Comparison of ENCODE assay signal across 8 cellular contexts in genomic region chr6:41942045-41942851, GRCh38. TPM values are rescaled to one million over a fixed set of nuclear protein-coding genes. Genes with fewer than 3 reads are reported as not detected.
DNase-seq lines count a peak whose midpoint lies in the region; ATAC-seq and TF ChIP-seq lines count a peak whose summit lies in the region.

No MANE protein-coding gene starts in this region.

- H3K18ac ChIP-seq in neuronal stem cell (ENCODE audit: low read length): peak overlapping the region; percentile 25

- DNase-seq in activated naive CD4-positive, alpha-beta T cell (lab: John Stamatoyannopoulos, UW): no peak
- no peak for DNase-seq in SK-N-MC (ENCODE audit: low read depth, low spot score)
- DNase-seq in endothelial cell (ENCODE audit: low spot score): no peak
- no peak for DNase-seq in neuronal stem cell (ENCODE audit: low spot score)
- DNase-seq in NCI-H1092 treated with DMSO at 0.1 percent for 48 hours (lab: John Stamatoyannopoulos, UW): no peak
- DNase-seq in NCI-H524 treated with DMSO at 0.1 percent for 48 hours (lab: John Stamatoyannopoulos, UW): no peak

- peak overlapping the region; percentile 94 for H3K4me3 Mint-ChIP-seq in activated naive CD4-positive, alpha-beta T cell treated with anti-CD3 and anti-CD28 coated beads, Interleukin-2, amount 50 U/mL, for 24 hours
- peak overlapping the region; percentile 93 for H3K4me3 Mint-ChIP-seq in endothelial cell (ENCODE audit: unreplicated experiment)

- H3K4me1 ChIP-seq in neuronal stem cell (ENCODE audit: control insufficient read depth in 2 of 2, insufficient read depth in 1 of 2, low read depth in 1 of 2, low read length in 2 of 2): peaks cover 18 to 21% of the 10 kb centered on the region in 2 donors

- H2BK15ac ChIP-seq in neuronal stem cell (ENCODE audit: low read length): no peak overlapping the region

- peak overlapping the region; percentile 100 for H3K4me2 ChIP-seq in neuronal stem cell (ENCODE audit: insufficient read depth, low read length, poor library complexity, severe bottlenecking)

- WGBS in neuronal stem cell (ENCODE audit: extremely low coverage in 2 of 2, insufficient read length in 2 of 2, insufficient replicate concordance in 1 of 2), 2 donors: no CpG with 5 or more reads among the region's 21 CpGs

- H2BK120ac ChIP-seq in neuronal stem cell (ENCODE audit: low read depth, low read length): no peak overlapping the region

- H3K27ac Mint-ChIP-seq in activated naive CD4-positive, alpha-beta T cell treated with anti-CD3 and anti-CD28 coated beads, Interleukin-2, amount 50 U/mL, for 24 hours: peak overlapping the region; percentile 97
- peak overlapping the region; percentile 62 for H3K27ac Mint-ChIP-seq in endothelial cell (ENCODE audit: unreplicated experiment)

- no peaks in the 10 kb centered on the region for H3K9me3 ChIP-seq in SK-N-MC (ENCODE audit: low read depth, low read length)
- no peaks in the 10 kb centered on the region for H3K9me3 ChIP-seq in neuronal stem cell (replicated peaks in 1 of 2; ENCODE audit: control insufficient read depth in 2 of 2, insufficient read depth in 1 of 2, low read depth in 1 of 2, low read length in 2 of 2)

- peak overlapping the region; percentile 93 for H2BK5ac ChIP-seq in neuronal stem cell (ENCODE audit: low read length)

- no peak overlapping the region for H3K23ac ChIP-seq in neuronal stem cell (ENCODE audit: low read depth, low read length, poor library complexity)

- no peak overlapping the region for H2BK12ac ChIP-seq in neuronal stem cell (ENCODE audit: low read length)

- no peaks in the 10 kb centered on the region for H3K9me3 Mint-ChIP-seq in activated naive CD4-positive, alpha-beta T cell treated with anti-CD3 and anti-CD28 coated beads, Interleukin-2, amount 50 U/mL, for 24 hours
- H3K9me3 Mint-ChIP-seq in endothelial cell (ENCODE audit: unreplicated experiment): no peaks in the 10 kb centered on the region

- H3K14ac ChIP-seq in neuronal stem cell (ENCODE audit: low read length): no peak overlapping the region

- H3K9ac ChIP-seq in SK-N-MC (ENCODE audit: insufficient read length) (peak overlapping the region; percentile 39), neuronal stem cell (ENCODE audit: low read depth, low read length, poor library complexity) (peak overlapping the region; percentile 56)

- H3K4ac ChIP-seq in neuronal stem cell (ENCODE audit: low read length): no peak overlapping the region

- no peak overlapping the region for H4K91ac ChIP-seq in neuronal stem cell (ENCODE audit: low read depth, low read length, poor library complexity)

- peaks cover 17% of the 10 kb centered on the region for H3K36me3 Mint-ChIP-seq in activated naive CD4-positive, alpha-beta T cell treated with anti-CD3 and anti-CD28 coated beads, Interleukin-2, amount 50 U/mL, for 24 hours
- H3K36me3 Mint-ChIP-seq in endothelial cell (ENCODE audit: low read depth, unreplicated experiment): peaks cover 4% of the 10 kb centered on the region

- H3K4me3 ChIP-seq in SK-N-MC (peak overlapping the region; percentile 95), neuronal stem cell (ENCODE audit: low read length in 2 of 2) (peak overlapping the region; percentile 49 to 92)

- peaks cover 6% of the 10 kb centered on the region for H3K79me1 ChIP-seq in neuronal stem cell (ENCODE audit: low read depth, low read length)

- no peak overlapping the region for H3K27ac ChIP-seq in SK-N-MC
- no peak overlapping the region for H3K27ac ChIP-seq in neuronal stem cell (replicated peaks; ENCODE audit: low read length)

- H3K27me3 Mint-ChIP-seq in activated naive CD4-positive, alpha-beta T cell treated with anti-CD3 and anti-CD28 coated beads, Interleukin-2, amount 50 U/mL, for 24 hours: no peaks in the 10 kb centered on the region
- H3K27me3 Mint-ChIP-seq in endothelial cell (ENCODE audit: unreplicated experiment): peaks cover 6% of the 10 kb centered on the region

- TF ChIP-seq CTCF in endothelial cell (IDR thresholded peaks at IDR 0.05; ENCODE audit: unreplicated experiment): no peak

- peaks cover 56% of the 10 kb centered on the region for H3K4me1 Mint-ChIP-seq in activated naive CD4-positive, alpha-beta T cell treated with anti-CD3 and anti-CD28 coated beads, Interleukin-2, amount 50 U/mL, for 24 hours
- peaks cover 27% of the 10 kb centered on the region for H3K4me1 Mint-ChIP-seq in endothelial cell (ENCODE audit: unreplicated experiment)

- ATAC-seq in GM18517 (IDR thresholded peaks at IDR 0.05; ENCODE audit: unreplicated experiment): no peak

- no peaks in the 10 kb centered on the region for H3K27me3 ChIP-seq in neuronal stem cell (ENCODE audit: control insufficient read depth in 3 of 3, insufficient read depth in 3 of 3, low read depth in 1 of 3, low read length in 3 of 3)

- H3K36me3 ChIP-seq in SK-N-MC (ENCODE audit: insufficient read depth, low read length): no peaks in the 10 kb centered on the region; the same call in 1 of the 2 replicates
- peaks cover 2 to 14% of the 10 kb centered on the region in 2 donors for H3K36me3 ChIP-seq in neuronal stem cell (replicated peaks in 1 of 2; ENCODE audit: control insufficient read depth in 2 of 2, insufficient read depth in 2 of 2, low read length in 2 of 2)

- H4K8ac ChIP-seq in neuronal stem cell (ENCODE audit: low read depth, low read length): no peak overlapping the region

- peak overlapping the region; percentile 96 for H2AFZ ChIP-seq in neuronal stem cell (ENCODE audit: low read length)

- H2AK5ac ChIP-seq in neuronal stem cell (ENCODE audit: low read depth, low read length): no peak overlapping the region

RNA-seq across cellular contexts. Expression of gene CCND3, which starts 0.6 kb away (rescaled TPM):
- 39.3 TPM for total RNA-seq in endothelial cell (ENCODE audit: unreplicated experiment)
- polyA plus RNA-seq in neuronal stem cell (2013, experiment 1 of 2): 14.7 TPM
- 15.1 TPM for polyA plus RNA-seq in neuronal stem cell (2013, experiment 2 of 2)

RNA-seq across cellular contexts. Expression of gene BYSL, which starts 20.9 kb away (rescaled TPM):
- 21.9 TPM for total RNA-seq in endothelial cell (ENCODE audit: unreplicated experiment)
- polyA plus RNA-seq in neuronal stem cell (2013, experiment 1 of 2): 16.2 TPM
- 15.3 TPM for polyA plus RNA-seq in neuronal stem cell (2013, experiment 2 of 2)

RNA-seq across cellular contexts. Expression of gene MED20, which starts 21.3 kb away (rescaled TPM):
- total RNA-seq in endothelial cell (ENCODE audit: unreplicated experiment): 39.4 TPM
- polyA plus RNA-seq in neuronal stem cell (2013, experiment 1 of 2): 15.9 TPM
- polyA plus RNA-seq in neuronal stem cell (2013, experiment 2 of 2): 15.4 TPM

RNA-seq across cellular contexts. Expression of gene USP49, which starts 47.1 kb away (rescaled TPM):
- total RNA-seq in endothelial cell (ENCODE audit: unreplicated experiment): 7.1 TPM
- polyA plus RNA-seq in neuronal stem cell (2013, experiment 1 of 2): 26.2 TPM
- 26.0 TPM for polyA plus RNA-seq in neuronal stem cell (2013, experiment 2 of 2)
